ENCODE assay signal across 11 cellular contexts in genomic region chr2:33929467-33929866, GRCh38.
DNase-seq lines count a peak whose midpoint lies in the region; ATAC-seq and TF ChIP-seq lines count a peak whose summit lies in the region.
"Had no signal": no experiment of that assay in that cellular context is flagged by ENCODE, and none has a peak within 500 bp of the region (broad histone marks: within the 10 kb centered on the region; RNA-seq: fewer than 3 reads in every experiment).

No MANE protein-coding gene starts in this region.

- H3K4me3 ChIP-seq in GM12865 (ENCODE audit: low read depth, low read length): no peak overlapping the region
- H3K4me3 ChIP-seq: A549 had no signal

- ATAC-seq in GM19351 (IDR thresholded peaks at IDR 0.05; ENCODE audit: unreplicated experiment) (peak; percentile 87), HG02623 (IDR thresholded peaks at IDR 0.05; ENCODE audit: unreplicated experiment) (peak; percentile 90), HG03342 (IDR thresholded peaks at IDR 0.05; ENCODE audit: unreplicated experiment) (peak; percentile 89)
- ATAC-seq: A549 had no signal

- DNase-seq in GM12865 (ENCODE audit: low read depth) (peak; percentile 49), NCI-H1694 treated with DMSO at 0.1 percent for 48 hours (lab: John Stamatoyannopoulos, UW) (no peak), NCI-H2227 treated with DMSO at 0.1 percent for 48 hours (lab: John Stamatoyannopoulos, UW) (no peak)
- DNase-seq in activated T-cell treated with anti-CD3 and anti-CD28 coated beads, Interleukin-2, amount 50 U/mL, for 48 hours: no peak
- DNase-seq in activated CD4-positive, CD25-positive, alpha-beta regulatory T cell (lab: John Stamatoyannopoulos, UW): no peak
- DNase-seq: activated CD8-positive, alpha-beta memory T cell treated with anti-CD3 and anti-CD28 coated beads, Interleukin-2, amount 50 U/mL, for 48 hours; NCI-H446 treated with DMSO at 0.1 percent for 48 hours had no signal

- TF ChIP-seq CTCF in GM12865 (IDR thresholded peaks at IDR 0.05; ENCODE audit: insufficient read depth, low read depth, low read length, missing control alignments): no peak
